ENCODE assay signal across 8 cellular contexts in genomic region chr12:642633-643477, GRCh38. TPM values are rescaled to one million over a fixed set of nuclear protein-coding genes. Genes with fewer than 3 reads are reported as not detected.
DNase-seq lines count a peak whose midpoint lies in the region; ATAC-seq and TF ChIP-seq lines count a peak whose summit lies in the region.

No MANE protein-coding gene starts in this region.

- peak overlapping the region; percentile 59 to 78 (median 68) for H3K4me3 ChIP-seq in BLaER1 treated with 17β-estradiol and CSF1 and Interleukin-3, amounts not matched to agents 10 nM and 100 nM
- H3K4me3 ChIP-seq in SJSA1 (peak overlapping the region; percentile 40), osteoblast (ENCODE audit: insufficient read depth, low read length) (peak overlapping the region; percentile 72), thymus (ENCODE audit: low read length) (peak overlapping the region; percentile 72)

- under 1% methylated on average over 96 of the region's 96 CpGs for WGBS in thymus

- peaks cover 8% of the 10 kb centered on the region for H3K27me3 Mint-ChIP-seq in glutamatergic neuron (ENCODE audit: unreplicated experiment)

- peak; percentile 69 for TF ChIP-seq POLR2A in GM19193 (IDR thresholded peaks at IDR 0.05; ENCODE audit: extremely low read depth, insufficient read depth, insufficient read length)

- H4K20me1 ChIP-seq in BLaER1 treated with 17β-estradiol and CSF1 and Interleukin-3, amounts not matched to agents 10 nM and 100 nM, result no peaks in the 10 kb centered on the region
- H4K20me1 ChIP-seq in osteoblast (ENCODE audit: insufficient read depth, low read length), result no peaks in the 10 kb centered on the region

- peak overlapping the region; percentile 71 for H2AFZ ChIP-seq in osteoblast (ENCODE audit: low read length)

- peak overlapping the region; percentile 96 to 100 (median 99) for H3K27ac ChIP-seq in BLaER1 treated with 17β-estradiol and CSF1 and Interleukin-3, amounts not matched to agents 10 nM and 100 nM
- peak overlapping the region; percentile 77 for H3K27ac ChIP-seq in SJSA1
- H3K27ac ChIP-seq in osteoblast (ENCODE audit: low read depth, low read length), result peak overlapping the region; percentile 62
- peak overlapping the region; percentile 98 for H3K27ac ChIP-seq in thymus (ENCODE audit: low read depth)

- H3K9ac ChIP-seq in BLaER1 treated with 17β-estradiol and CSF1 and Interleukin-3, amounts not matched to agents 10 nM and 100 nM, result peak overlapping the region; percentile 93 to 98 (median 96)

- H3K36me3 ChIP-seq in BLaER1 treated with 17β-estradiol and CSF1 and Interleukin-3, amounts not matched to agents 10 nM and 100 nM, result peaks cover 0 to 11% (median 0%) of the 10 kb centered on the region in 11 experiments; a peak in 2 of 22 replicates
- peaks cover 3% of the 10 kb centered on the region; the same call in 1 of the 2 replicates for H3K36me3 ChIP-seq in SJSA1
- no peaks in the 10 kb centered on the region for H3K36me3 ChIP-seq in osteoblast (ENCODE audit: insufficient read depth, low read length)
- H3K36me3 ChIP-seq in thymus (ENCODE audit: control insufficient read depth, insufficient read depth), result no peaks in the 10 kb centered on the region

- no peaks in the 10 kb centered on the region for H3K9me3 ChIP-seq in BLaER1 treated with 17β-estradiol and CSF1 and Interleukin-3, amounts not matched to agents 10 nM and 100 nM (replicated peaks in 1 of 11)
- H3K9me3 ChIP-seq in SJSA1 (replicated peaks) (peaks cover 8% of the 10 kb centered on the region), osteoblast (ENCODE audit: low read depth, low read length) (no peaks in the 10 kb centered on the region), thymus (ENCODE audit: control insufficient read depth) (no peaks in the 10 kb centered on the region)

- no peaks in the 10 kb centered on the region for H3K36me3 Mint-ChIP-seq in glutamatergic neuron (ENCODE audit: unreplicated experiment)

- H3K9me3 Mint-ChIP-seq in glutamatergic neuron (ENCODE audit: unreplicated experiment), result peaks cover 1% of the 10 kb centered on the region

- TF ChIP-seq CTCF in glutamatergic neuron (IDR thresholded peaks at IDR 0.05; ENCODE audit: partially characterized antibody, unreplicated experiment) (peak; percentile 25), osteoblast (IDR thresholded peaks at IDR 0.05; ENCODE audit: extremely low read depth, low read depth, low read length) (peak; percentile 21)

- peak overlapping the region; percentile 87 for H3K27ac Mint-ChIP-seq in glutamatergic neuron (ENCODE audit: unreplicated experiment)

- peaks cover 2% of the 10 kb centered on the region for H3K79me2 ChIP-seq in osteoblast (ENCODE audit: insufficient read depth, low read length)

- peak overlapping the region; percentile 74 for H3K4me3 Mint-ChIP-seq in glutamatergic neuron (ENCODE audit: unreplicated experiment)

- no peaks in the 10 kb centered on the region for H3K27me3 ChIP-seq in BLaER1 treated with 17β-estradiol and CSF1 and Interleukin-3, amounts not matched to agents 10 nM and 100 nM
- H3K27me3 ChIP-seq in SJSA1 (replicated peaks) (no peaks in the 10 kb centered on the region), osteoblast (ENCODE audit: insufficient read depth, low read length) (no peaks in the 10 kb centered on the region), thymus (ENCODE audit: control insufficient read depth, insufficient read depth) (no peaks in the 10 kb centered on the region)

- DNase-seq in SJSA1 (ENCODE audit: low read depth in 1 of 2, low spot score in 2 of 2) (peak; percentile 32 to 69), glutamatergic neuron (peak; percentile 67), osteoblast (ENCODE audit: insufficient read length, low spot score, missing footprints) (peak; percentile 96)
- peak; percentile 60 for DNase-seq in activated naive CD4-positive, alpha-beta T cell treated with anti-CD3 and anti-CD28 coated beads, Interleukin-2, amount 50 U/mL, for 16 hours

- peak overlapping the region; percentile 76 to 98 (median 88) for H3K4me2 ChIP-seq in BLaER1 treated with 17β-estradiol and CSF1 and Interleukin-3, amounts not matched to agents 10 nM and 100 nM
- H3K4me2 ChIP-seq in osteoblast (ENCODE audit: insufficient read depth, low read length), result peak overlapping the region; percentile 80

- H3K4me1 ChIP-seq in BLaER1 treated with 17β-estradiol and CSF1 and Interleukin-3, amounts not matched to agents 10 nM and 100 nM, result peaks cover 40 to 85% (median 69%) of the 10 kb centered on the region in 10 experiments
- H3K4me1 ChIP-seq in SJSA1 (replicated peaks), result peaks cover 29% of the 10 kb centered on the region
- peaks cover 40% of the 10 kb centered on the region for H3K4me1 ChIP-seq in osteoblast (ENCODE audit: insufficient read depth, low read length)
- peaks cover 7% of the 10 kb centered on the region for H3K4me1 ChIP-seq in thymus (ENCODE audit: control insufficient read depth, insufficient read depth, low read length)

- H3K4me1 Mint-ChIP-seq in glutamatergic neuron (ENCODE audit: low read depth, unreplicated experiment), result peaks cover 2% of the 10 kb centered on the region

- ATAC-seq in HG03432 (IDR thresholded peaks at IDR 0.05; ENCODE audit: unreplicated experiment), result peak; percentile 74

RNA-seq across cellular contexts. Expression of gene NINJ2, which starts 20.4 kb away (rescaled TPM):
- total RNA-seq in SJSA1 (2014; rRNA removed; shearing (Covaris generic)), result not detected in 2 replicates
- total RNA-seq in glutamatergic neuron (ENCODE audit: unreplicated experiment) (0.76 TPM), osteoblast (2.9 and 5.8 TPM in 2 replicates)
- polyA plus RNA-seq in thymus, result 11.5 TPM

Comparison
In these comparisons a context has a peak if more than half of its experiments do, and no peak if none do; other contexts are left out.
1. Peak in every context shown above with its lines: DNase-seq, ATAC-seq, H3K4me3 ChIP-seq and H3K27ac ChIP-seq.